17 cellular contexts compared by ENCODE assay signal in the genomic region with DNA sequence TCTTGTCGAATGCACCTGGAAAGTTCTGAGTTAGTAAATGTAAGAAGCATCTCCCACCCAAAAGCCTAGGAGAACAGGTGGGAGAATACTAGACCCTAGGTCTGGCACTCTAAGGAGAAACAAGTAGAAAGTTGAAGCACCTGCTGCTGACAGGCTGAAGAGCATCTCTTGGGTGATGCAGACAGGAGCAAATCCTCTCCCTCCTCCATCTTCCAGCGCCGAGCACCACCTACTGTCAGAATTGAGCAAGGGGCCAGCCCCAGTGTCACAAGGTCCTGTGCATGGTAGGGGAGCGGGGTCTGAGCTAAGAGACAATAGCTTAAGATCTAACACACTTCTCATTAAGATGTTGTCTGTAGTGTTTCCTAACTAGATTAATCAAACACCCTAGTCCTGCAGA. TPM values are rescaled to one million over a fixed set of nuclear protein-coding genes. Genes with fewer than 3 reads are reported as not detected.
A peak's percentile ranks its signal among the peaks of the same experiment; 100 is the strongest.
DNase-seq lines count a peak whose midpoint lies in the region; ATAC-seq, FAIRE-seq and TF ChIP-seq lines count a peak whose summit lies in the region.
"Had no signal": no experiment of that assay in that cellular context is flagged by ENCODE, and none has a peak within 500 bp of the region (broad histone marks: within the 10 kb centered on the region; RNA-seq: fewer than 3 reads in every experiment).

No MANE protein-coding gene starts in this region.

- H3K4me1 Mint-ChIP-seq in endodermal cell, result no peaks in the 10 kb centered on the region
- H3K4me1 Mint-ChIP-seq: activated CD4-positive, alpha-beta T cell treated with anti-CD3 and anti-CD28 coated beads for 36 hours had no signal

- H3K9me3 ChIP-seq in A549, result no peaks in the 10 kb centered on the region
- H3K9me3 ChIP-seq in SJSA1 (replicated peaks), result no peaks in the 10 kb centered on the region
- H3K9me3 ChIP-seq in endodermal cell (ENCODE audit: control insufficient read depth, low read length), result no peaks in the 10 kb centered on the region
- H3K9me3 ChIP-seq in HAP-1, result no peaks in the 10 kb centered on the region
- H3K9me3 ChIP-seq: pancreas had no signal

- H3K36me3 ChIP-seq in SJSA1, result peaks cover 26% of the 10 kb centered on the region
- peaks cover 84% of the 10 kb centered on the region for H3K36me3 ChIP-seq in endodermal cell (ENCODE audit: control insufficient read depth, insufficient read depth, low read length)
- H3K36me3 ChIP-seq in HAP-1 (replicated peaks), result peaks cover 87% of the 10 kb centered on the region

- ATAC-seq in A549 (peak; percentile 42 to 71; a peak in 3 of 6 replicates), GM18502 (IDR thresholded peaks at IDR 0.05; ENCODE audit: poor library complexity, unreplicated experiment) (no peak)
- ATAC-seq: activated CD4-positive, alpha-beta T cell treated with anti-CD3 and anti-CD28 coated beads for 36 hours; pancreas had no signal

- peaks cover 75% of the 10 kb centered on the region for H3K36me3 Mint-ChIP-seq in endodermal cell (ENCODE audit: low read depth)

- no peaks in the 10 kb centered on the region for H3K27me3 ChIP-seq in SJSA1 (replicated peaks)
- no peaks in the 10 kb centered on the region for H3K27me3 ChIP-seq in endodermal cell (ENCODE audit: control insufficient read depth, insufficient read depth, low read length, poor library complexity, severe bottlenecking)
- H3K27me3 ChIP-seq in HAP-1 (ENCODE audit: low read depth), result no peaks in the 10 kb centered on the region
- H3K27me3 ChIP-seq: pancreas had no signal

- no peak for TF ChIP-seq POLR2A in A549 (IDR thresholded peaks at IDR 0.05; ENCODE audit: low read length)

- POLR2A ChIA-PET in A549 (lab: Yijun Ruan, JAX), result no interaction called here

- no peak overlapping the region for H3K27ac ChIP-seq in A549
- peak overlapping the region; percentile 73 for H3K27ac ChIP-seq in SJSA1
- H3K27ac ChIP-seq in endodermal cell (ENCODE audit: low read depth, low read length), result no peak overlapping the region
- H3K27ac ChIP-seq: pancreas had no signal

- H3K27ac Mint-ChIP-seq in endodermal cell, result no peak overlapping the region
- H3K27ac Mint-ChIP-seq: activated CD4-positive, alpha-beta T cell treated with anti-CD3 and anti-CD28 coated beads for 36 hours; T-helper 2 cell treated with Interferon-gamma antibody and Interleukin-4, amounts not matched to agents 5 μg/mL and 100 μg/mL, for 36 hours had no signal

- H3K9ac ChIP-seq in endodermal cell (ENCODE audit: extremely low read depth, low read length, poor library complexity, severe bottlenecking), result no peak overlapping the region

- WGBS in A549 (ENCODE audit: missing lambda C conversion rate), result 80% methylated on average over 4 of the region's 4 CpGs
- 84 to 100% methylated on average over 1 to 4 of the region's 4 CpGs for WGBS in endodermal cell (ENCODE audit: insufficient coverage in 1 of 2, insufficient read length in 1 of 2), 2 experiments

- peak in 1 of 2 experiments; percentile 35 for DNase-seq in A549 (ENCODE audit: low read depth in 1 of 2, low spot score in 1 of 2)
- no peak for DNase-seq in GM12864 (ENCODE audit: low read depth)
- no peak for DNase-seq in SJSA1 (ENCODE audit: low read depth in 1 of 2, low spot score in 2 of 2)
- peak; percentile 66 for DNase-seq in endodermal cell
- no peak for DNase-seq in AML-193 (lab: John Stamatoyannopoulos, UW)
- no peak for DNase-seq in HAP-1 (ENCODE audit: low spot score in 2 of 2)
- no peak for DNase-seq in ecto neural progenitor cell (ENCODE audit: low spot score)
- DNase-seq: activated CD4-positive, alpha-beta T cell treated with anti-CD3 and anti-CD28 coated beads for 36 hours; activated naive CD4-positive, alpha-beta T cell; Calu3; HCEC 1CT; NCI-H1694; NCI-H226; pancreas; SIG-M5 had no signal

- in situ Hi-C loops in HAP-1 (cut with MboI; ENCODE audit: low sequenced_read_pairs), result no loop called here

- no peaks in the 10 kb centered on the region for H3K9me3 Mint-ChIP-seq in endodermal cell
- H3K9me3 Mint-ChIP-seq: T-helper 2 cell treated with Interferon-gamma antibody and Interleukin-4, amounts not matched to agents 5 μg/mL and 100 μg/mL, for 36 hours had no signal

- peak; percentile 20; the same call in 1 of the 3 replicates for TF ChIP-seq CTCF in A549 (IDR thresholded peaks at IDR 0.05)
- TF ChIP-seq CTCF in GM12864 (IDR thresholded peaks at IDR 0.05; ENCODE audit: low read depth, low read length, missing control alignments), result peak; percentile 34
- TF ChIP-seq CTCF in endodermal cell (conservative IDR thresholded peaks at IDR 0.05), result peak; percentile 63

- H3K27me3 Mint-ChIP-seq in endodermal cell (ENCODE audit: insufficient read depth), result no peaks in the 10 kb centered on the region
- H3K27me3 Mint-ChIP-seq: activated CD4-positive, alpha-beta T cell treated with anti-CD3 and anti-CD28 coated beads for 36 hours had no signal

- H3K4me1 ChIP-seq in A549 (peaks cover 11% of the 10 kb centered on the region; the same call in 2 of the 3 replicates), SJSA1 (replicated peaks) (peaks cover 44% of the 10 kb centered on the region), endodermal cell (ENCODE audit: control insufficient read depth, insufficient read depth, low read length) (no peaks in the 10 kb centered on the region), HAP-1 (no peaks in the 10 kb centered on the region)
- H3K4me1 ChIP-seq: pancreas had no signal

- no peak for FAIRE-seq in A549 (lab: Jason Lieb, UNC)
- FAIRE-seq: pancreas had no signal

- peak; percentile 25 to 60; a peak in 3 of 5 replicates for TF ChIP-seq RAD21 in A549 (conservative IDR thresholded peaks at IDR 0.05 in 1 of 2, IDR thresholded peaks at IDR 0.05 in 1 of 2)

- no peak for TF ChIP-seq EP300 in A549 (IDR thresholded peaks at IDR 0.05)

- CTCF ChIA-PET in A549 (lab: Yijun Ruan, JAX), result interaction anchor here (0.9 to 7.2 kb wide), 6 partner anchors 12 to 211 kb away, joined by 3 to 70 read pairs (median 17); no protein-coding TSS in a partner anchor

- H3K4me3 ChIP-seq in A549 (no peak overlapping the region), GM12864 (ENCODE audit: low read depth, low read length) (no peak overlapping the region), SJSA1 (no peak overlapping the region), endodermal cell (ENCODE audit: low read length) (no peak overlapping the region), HAP-1 (no peak overlapping the region)
- H3K4me3 ChIP-seq: pancreas had no signal

- H3K4me2 ChIP-seq in A549, result no peak overlapping the region

- H3K4me3 Mint-ChIP-seq in endodermal cell, result no peak overlapping the region
- H3K4me3 Mint-ChIP-seq: activated CD4-positive, alpha-beta T cell treated with anti-CD3 and anti-CD28 coated beads for 36 hours; T-helper 2 cell treated with Interferon-gamma antibody and Interleukin-4, amounts not matched to agents 5 μg/mL and 100 μg/mL, for 36 hours had no signal

TF ChIP-seq in A549, 52 proteins besides CTCF, POLR2A, EP300 and RAD21 (continues in another document):
- TF ChIP-seq, protein P1, sequence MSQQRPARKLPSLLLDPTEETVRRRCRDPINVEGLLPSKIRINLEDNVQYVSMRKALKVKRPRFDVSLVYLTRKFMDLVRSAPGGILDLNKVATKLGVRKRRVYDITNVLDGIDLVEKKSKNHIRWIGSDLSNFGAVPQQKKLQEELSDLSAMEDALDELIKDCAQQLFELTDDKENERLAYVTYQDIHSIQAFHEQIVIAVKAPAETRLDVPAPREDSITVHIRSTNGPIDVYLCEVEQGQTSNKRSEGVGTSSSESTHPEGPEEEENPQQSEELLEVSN (IDR thresholded peaks at IDR 0.05; ENCODE audit: borderline replicate concordance, low read depth), result no peak
- TF ChIP-seq JUNB (IDR thresholded peaks at IDR 0.05), result no peak
- TF ChIP-seq, protein P2, sequence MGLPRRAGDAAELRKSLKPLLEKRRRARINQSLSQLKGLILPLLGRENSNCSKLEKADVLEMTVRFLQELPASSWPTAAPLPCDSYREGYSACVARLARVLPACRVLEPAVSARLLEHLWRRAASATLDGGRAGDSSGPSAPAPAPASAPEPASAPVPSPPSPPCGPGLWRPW (IDR thresholded peaks at IDR 0.05), result no peak
- TF ChIP-seq CEBPB (IDR thresholded peaks at IDR 0.05), result no peak
- no peak for TF ChIP-seq GATA3 (IDR thresholded peaks at IDR 0.05; ENCODE audit: borderline replicate concordance)
- TF ChIP-seq, protein P3, sequence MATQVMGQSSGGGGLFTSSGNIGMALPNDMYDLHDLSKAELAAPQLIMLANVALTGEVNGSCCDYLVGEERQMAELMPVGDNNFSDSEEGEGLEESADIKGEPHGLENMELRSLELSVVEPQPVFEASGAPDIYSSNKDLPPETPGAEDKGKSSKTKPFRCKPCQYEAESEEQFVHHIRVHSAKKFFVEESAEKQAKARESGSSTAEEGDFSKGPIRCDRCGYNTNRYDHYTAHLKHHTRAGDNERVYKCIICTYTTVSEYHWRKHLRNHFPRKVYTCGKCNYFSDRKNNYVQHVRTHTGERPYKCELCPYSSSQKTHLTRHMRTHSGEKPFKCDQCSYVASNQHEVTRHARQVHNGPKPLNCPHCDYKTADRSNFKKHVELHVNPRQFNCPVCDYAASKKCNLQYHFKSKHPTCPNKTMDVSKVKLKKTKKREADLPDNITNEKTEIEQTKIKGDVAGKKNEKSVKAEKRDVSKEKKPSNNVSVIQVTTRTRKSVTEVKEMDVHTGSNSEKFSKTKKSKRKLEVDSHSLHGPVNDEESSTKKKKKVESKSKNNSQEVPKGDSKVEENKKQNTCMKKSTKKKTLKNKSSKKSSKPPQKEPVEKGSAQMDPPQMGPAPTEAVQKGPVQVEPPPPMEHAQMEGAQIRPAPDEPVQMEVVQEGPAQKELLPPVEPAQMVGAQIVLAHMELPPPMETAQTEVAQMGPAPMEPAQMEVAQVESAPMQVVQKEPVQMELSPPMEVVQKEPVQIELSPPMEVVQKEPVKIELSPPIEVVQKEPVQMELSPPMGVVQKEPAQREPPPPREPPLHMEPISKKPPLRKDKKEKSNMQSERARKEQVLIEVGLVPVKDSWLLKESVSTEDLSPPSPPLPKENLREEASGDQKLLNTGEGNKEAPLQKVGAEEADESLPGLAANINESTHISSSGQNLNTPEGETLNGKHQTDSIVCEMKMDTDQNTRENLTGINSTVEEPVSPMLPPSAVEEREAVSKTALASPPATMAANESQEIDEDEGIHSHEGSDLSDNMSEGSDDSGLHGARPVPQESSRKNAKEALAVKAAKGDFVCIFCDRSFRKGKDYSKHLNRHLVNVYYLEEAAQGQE (IDR thresholded peaks at IDR 0.05), result no peak
- no peak for TF ChIP-seq MYC (IDR thresholded peaks at IDR 0.05; ENCODE audit: borderline replicate concordance, low read length)
- no peak for TF ChIP-seq ZFP36 (IDR thresholded peaks at IDR 0.05; ENCODE audit: borderline replicate concordance, partially characterized antibody)
- no peak for TF ChIP-seq HOXB13 (CRISPR knock-in tag; IDR thresholded peaks at IDR 0.05; ENCODE audit: low read depth)

RNA-seq across cellular contexts. Expression of a gene that starts 52.9 kb away (rescaled TPM):
- polyA plus RNA-seq in A549 (2011; rRNA removed) (1.1 and 1.2 TPM in 2 replicates), A549 (2017; fragmentation: RNase III; extraction: RNeasy Plus Mini Kit Qiagen cat#74134 plus additional on column Dnase treatment) (0.32 to 0.42 TPM (median 0.37 TPM) in 3 replicates)
- 0.53 and 0.56 TPM in 2 replicates for polyA plus RNA-seq in A549 (2012; cell fraction: cytosol; rRNA removed)
- 0.74 and 2.2 TPM in 2 replicates for polyA plus RNA-seq in A549 (2012; cell fraction: nucleus; rRNA removed)
- polyA minus RNA-seq in A549 (2011; rRNA and poly(A)+ RNA removed), result 1.6 and 2.4 TPM in 2 replicates
- 5.0 and 7.1 TPM in 2 replicates for total RNA-seq in SJSA1 (2014; rRNA removed; shearing (Covaris generic))
- total RNA-seq in endodermal cell, result 10 to 100 TPM; 21.5 to 31.5 TPM
- polyA plus RNA-seq in endodermal cell (2013, experiment 1 of 2), result 40.0 TPM
- polyA plus RNA-seq in endodermal cell (2013, experiment 2 of 2), result 31.2 TPM
